ENCODE assay signal across 18 cellular contexts in genomic region chr7:134643131-134643530, GRCh38.
"Had no signal": no experiment of that assay in that cellular context is flagged by ENCODE, and none has a peak within 500 bp of the region (broad histone marks: within the 10 kb centered on the region; RNA-seq: fewer than 3 reads in every experiment).

No MANE protein-coding gene starts in this region.

- H3K9me3 Mint-ChIP-seq: neural progenitor cell, type B pancreatic cell had no signal

- H3K27ac Mint-ChIP-seq: activated B cell treated with CpG ODN at 0.5 μM for 24 hours, neural progenitor cell, type B pancreatic cell had no signal

- DNase-seq: activated B cell treated with CpG ODN at 0.5 μM for 24 hours; activated CD4-positive, alpha-beta T cell treated with anti-CD3 and anti-CD28 coated beads for 48 hours; activated CD8-positive, alpha-beta memory T cell treated with anti-CD3 and anti-CD28 coated beads, Interleukin-2, amount 50 U/mL, for 48 hours; activated gamma-delta T cell treated with Interleukin-2 at 50 U/mL for 16 hours; activated T-cell treated with anti-CD3 and anti-CD28 coated beads, Interleukin-2, amount 50 U/mL, for 72 hours; esophagus squamous epithelium; glutamatergic neuron; hypothalamus; kidney; psoas muscle; right lobe of liver; stimulated activated CD4-positive, alpha-beta T cell treated with anti-CD3 and anti-CD28 coated beads, Interleukin-4, amount 100 ng/mL, for 4 hours; stimulated activated CD8-positive, alpha-beta memory T cell treated with anti-CD3 and anti-CD28 coated beads, Interleukin-4, amount 100 ng/mL, for 48 hours; stimulated activated naive CD4-positive, alpha-beta T cell treated with Interleukin-2 at 50 U/mL for 16 hours had no signal

- H3K9me3 ChIP-seq: esophagus squamous epithelium, psoas muscle, right lobe of liver, suprapubic skin had no signal

- H3K36me3 Mint-ChIP-seq: neural progenitor cell, type B pancreatic cell had no signal

- H3K4me3 Mint-ChIP-seq: activated B cell treated with CpG ODN at 0.5 μM for 24 hours, neural progenitor cell, type B pancreatic cell had no signal

- H3K27me3 ChIP-seq: esophagus squamous epithelium, right lobe of liver, suprapubic skin had no signal

- H3K4me1 Mint-ChIP-seq: activated B cell treated with CpG ODN at 0.5 μM for 24 hours, neural progenitor cell had no signal

- H3K27ac ChIP-seq: esophagus squamous epithelium, neural progenitor cell, psoas muscle, right lobe of liver, suprapubic skin had no signal

- H3K27me3 Mint-ChIP-seq: activated B cell treated with CpG ODN at 0.5 μM for 24 hours had no signal

- H3K36me3 ChIP-seq: esophagus squamous epithelium, neural progenitor cell, right lobe of liver, suprapubic skin had no signal

- H3K4me3 ChIP-seq: esophagus squamous epithelium, neural progenitor cell, psoas muscle, right lobe of liver, smooth muscle cell, suprapubic skin had no signal

- ATAC-seq: activated T-cell treated with anti-CD3 and anti-CD28 coated beads, Interleukin-2, amount 50 U/mL, for 72 hours; psoas muscle had no signal
